1 cellular context compared by ENCODE assay signal in the genomic region with DNA sequence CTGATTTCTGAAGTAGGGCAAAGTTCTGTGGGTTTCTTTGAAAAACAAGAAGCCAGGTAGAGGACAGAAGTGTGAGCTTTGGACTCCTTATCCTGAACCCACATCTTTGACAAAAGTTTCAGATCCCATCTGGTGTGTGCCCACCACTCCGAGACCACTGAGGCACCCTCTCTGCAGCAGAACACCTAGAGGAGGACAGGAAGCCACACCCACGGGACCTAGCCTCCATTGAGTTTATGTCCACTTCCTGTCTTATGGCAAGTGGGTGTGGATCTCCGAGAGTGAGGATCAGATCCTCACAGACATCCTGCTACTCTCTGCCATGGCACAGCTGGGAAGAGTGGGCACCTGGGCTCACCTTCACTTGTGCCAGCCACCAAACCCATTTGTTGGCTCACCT.
TF ChIP-seq lines count a peak whose summit lies in the region.

No MANE protein-coding gene starts in this region.

TF ChIP-seq in GM23338, 12 proteins besides CTCF, POLR2A, EP300 and RAD21:
- TF ChIP-seq ZNF331 (CRISPR knock-in tag; IDR thresholded peaks at IDR 0.05; ENCODE audit: low read depth) (no peak), CREB1 (CRISPR knock-in tag; IDR thresholded peaks at IDR 0.05; ENCODE audit: low read depth) (no peak)
